5 cellular contexts compared by ENCODE assay signal in genomic region chr1:47069076-47069475, GRCh38. TPM values are rescaled to one million over a fixed set of nuclear protein-coding genes. Genes with fewer than 3 reads are reported as not detected.
"Had no signal": no experiment of that assay in that cellular context is flagged by ENCODE, and none has a peak within 500 bp of the region (broad histone marks: within the 10 kb centered on the region; RNA-seq: fewer than 3 reads in every experiment).

No MANE protein-coding gene starts in this region.

RNA-seq across cellular contexts. Expression of gene CYP4Z1, which starts 2.0 kb away (rescaled TPM):
- total RNA-seq: activated CD4-positive, alpha-beta T cell treated with anti-CD3 and anti-CD28 coated beads, Interleukin-2, amount 10 ng/mL, durations not matched to agents 7 days and 5 days; activated CD8-positive, alpha-beta T cell treated with anti-CD3 and anti-CD28 coated beads, Interleukin-2, amount 10 ng/mL, durations not matched to agents 7 days and 5 days; activated naive CD8-positive, alpha-beta T cell treated with anti-CD3 and anti-CD28 coated beads, Interleukin-2, amount 10 ng/mL, durations not matched to agents 7 days and 5 days; activated T-helper 2 cell treated with anti-CD3 and anti-CD28 coated beads, Interferon-gamma antibody, Interleukin-2, Interleukin-4, amounts not matched to agents 10 μg/mL and 5 μg/mL and 100 μg/mL, durations not matched to agents 14 hours and 24 hours and 36 hours; astrocyte had no signal

RNA-seq across cellular contexts. Expression of gene CYP4X1, which starts 45.6 kb away (rescaled TPM):
- total RNA-seq: activated CD4-positive, alpha-beta T cell treated with anti-CD3 and anti-CD28 coated beads, Interleukin-2, amount 10 ng/mL, durations not matched to agents 7 days and 5 days; activated CD8-positive, alpha-beta T cell treated with anti-CD3 and anti-CD28 coated beads, Interleukin-2, amount 10 ng/mL, durations not matched to agents 7 days and 5 days; activated naive CD8-positive, alpha-beta T cell treated with anti-CD3 and anti-CD28 coated beads, Interleukin-2, amount 10 ng/mL, durations not matched to agents 7 days and 5 days; activated T-helper 2 cell treated with anti-CD3 and anti-CD28 coated beads, Interferon-gamma antibody, Interleukin-2, Interleukin-4, amounts not matched to agents 10 μg/mL and 5 μg/mL and 100 μg/mL, durations not matched to agents 14 hours and 24 hours and 36 hours; astrocyte had no signal
